Comparison of ENCODE assay signal across 1 cellular context in the genomic region with DNA sequence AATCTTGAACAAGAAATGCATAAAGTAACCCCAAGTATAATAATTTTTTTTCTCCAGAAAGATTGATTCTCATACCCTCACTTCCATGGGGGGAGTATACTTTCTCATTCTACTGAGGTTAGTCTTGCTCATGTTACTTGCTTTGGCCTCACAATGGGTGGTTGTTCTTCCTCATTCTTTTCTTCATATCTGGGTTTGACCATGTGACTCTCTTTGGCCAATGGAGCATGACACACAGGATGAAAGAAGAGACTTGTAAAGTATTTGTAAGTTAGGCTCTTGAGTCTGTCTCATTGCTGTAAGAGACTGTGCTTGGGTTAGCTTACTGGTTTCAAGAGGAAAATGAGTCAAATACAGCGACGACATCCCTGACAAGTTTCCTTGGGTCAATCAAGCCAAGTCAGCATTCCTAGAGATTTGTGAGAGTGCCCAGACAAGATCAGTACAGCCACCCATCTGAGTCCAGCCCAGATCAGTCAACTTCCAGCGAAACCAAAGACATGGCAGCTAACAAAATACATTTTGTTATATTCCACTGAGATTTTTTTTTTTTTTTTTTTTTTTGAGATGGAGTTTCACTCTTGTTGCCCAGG.
TF ChIP-seq lines count a peak whose summit lies in the region.

No MANE protein-coding gene starts in this region.

TF ChIP-seq in HepG2, 621 proteins besides CTCF, POLR2A, EP300 and RAD21:
- TF ChIP-seq, protein P1, sequence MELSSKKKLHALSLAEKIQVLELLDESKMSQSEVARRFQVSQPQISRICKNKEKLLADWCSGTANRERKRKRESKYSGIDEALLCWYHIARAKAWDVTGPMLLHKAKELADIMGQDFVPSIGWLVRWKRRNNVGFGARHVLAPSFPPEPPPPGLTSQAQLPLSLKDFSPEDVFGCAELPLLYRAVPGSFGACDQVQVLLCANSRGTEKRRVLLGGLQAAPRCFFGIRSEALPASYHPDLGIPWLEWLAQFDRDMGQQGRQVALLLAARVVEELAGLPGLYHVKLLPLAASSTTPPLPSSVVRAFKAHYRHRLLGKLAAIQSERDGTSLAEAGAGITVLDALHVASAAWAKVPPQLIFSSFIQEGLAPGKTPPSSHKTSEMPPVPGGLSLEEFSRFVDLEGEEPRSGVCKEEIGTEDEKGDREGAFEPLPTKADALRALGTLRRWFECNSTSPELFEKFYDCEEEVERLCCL (CRISPR knock-in tag; IDR thresholded peaks at IDR 0.05; ENCODE audit: borderline replicate concordance), result no peak
- TF ChIP-seq, protein P2, sequence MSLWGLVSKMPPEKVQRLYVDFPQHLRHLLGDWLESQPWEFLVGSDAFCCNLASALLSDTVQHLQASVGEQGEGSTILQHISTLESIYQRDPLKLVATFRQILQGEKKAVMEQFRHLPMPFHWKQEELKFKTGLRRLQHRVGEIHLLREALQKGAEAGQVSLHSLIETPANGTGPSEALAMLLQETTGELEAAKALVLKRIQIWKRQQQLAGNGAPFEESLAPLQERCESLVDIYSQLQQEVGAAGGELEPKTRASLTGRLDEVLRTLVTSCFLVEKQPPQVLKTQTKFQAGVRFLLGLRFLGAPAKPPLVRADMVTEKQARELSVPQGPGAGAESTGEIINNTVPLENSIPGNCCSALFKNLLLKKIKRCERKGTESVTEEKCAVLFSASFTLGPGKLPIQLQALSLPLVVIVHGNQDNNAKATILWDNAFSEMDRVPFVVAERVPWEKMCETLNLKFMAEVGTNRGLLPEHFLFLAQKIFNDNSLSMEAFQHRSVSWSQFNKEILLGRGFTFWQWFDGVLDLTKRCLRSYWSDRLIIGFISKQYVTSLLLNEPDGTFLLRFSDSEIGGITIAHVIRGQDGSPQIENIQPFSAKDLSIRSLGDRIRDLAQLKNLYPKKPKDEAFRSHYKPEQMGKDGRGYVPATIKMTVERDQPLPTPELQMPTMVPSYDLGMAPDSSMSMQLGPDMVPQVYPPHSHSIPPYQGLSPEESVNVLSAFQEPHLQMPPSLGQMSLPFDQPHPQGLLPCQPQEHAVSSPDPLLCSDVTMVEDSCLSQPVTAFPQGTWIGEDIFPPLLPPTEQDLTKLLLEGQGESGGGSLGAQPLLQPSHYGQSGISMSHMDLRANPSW (CRISPR knock-in tag; IDR thresholded peaks at IDR 0.05; ENCODE audit: borderline replicate concordance), result no peak
- TF ChIP-seq KLF13 (CRISPR knock-in tag; IDR thresholded peaks at IDR 0.05) (no peak), MAFF (IDR thresholded peaks at IDR 0.05; ENCODE audit: low read depth, low read length) (peak; percentile 85), RBM39 (IDR thresholded peaks at IDR 0.05; ENCODE audit: low read depth, low read length, poor library complexity, severe bottlenecking) (no peak), MAFK (conservative IDR thresholded peaks at IDR 0.05 in 1 of 2, IDR thresholded peaks at IDR 0.05 in 1 of 2; ENCODE audit: low read length in 2 of 2) (peak; percentile 84 to 93), NFIB (CRISPR knock-in tag; IDR thresholded peaks at IDR 0.05; ENCODE audit: borderline replicate concordance) (no peak)
- TF ChIP-seq, protein P3, sequence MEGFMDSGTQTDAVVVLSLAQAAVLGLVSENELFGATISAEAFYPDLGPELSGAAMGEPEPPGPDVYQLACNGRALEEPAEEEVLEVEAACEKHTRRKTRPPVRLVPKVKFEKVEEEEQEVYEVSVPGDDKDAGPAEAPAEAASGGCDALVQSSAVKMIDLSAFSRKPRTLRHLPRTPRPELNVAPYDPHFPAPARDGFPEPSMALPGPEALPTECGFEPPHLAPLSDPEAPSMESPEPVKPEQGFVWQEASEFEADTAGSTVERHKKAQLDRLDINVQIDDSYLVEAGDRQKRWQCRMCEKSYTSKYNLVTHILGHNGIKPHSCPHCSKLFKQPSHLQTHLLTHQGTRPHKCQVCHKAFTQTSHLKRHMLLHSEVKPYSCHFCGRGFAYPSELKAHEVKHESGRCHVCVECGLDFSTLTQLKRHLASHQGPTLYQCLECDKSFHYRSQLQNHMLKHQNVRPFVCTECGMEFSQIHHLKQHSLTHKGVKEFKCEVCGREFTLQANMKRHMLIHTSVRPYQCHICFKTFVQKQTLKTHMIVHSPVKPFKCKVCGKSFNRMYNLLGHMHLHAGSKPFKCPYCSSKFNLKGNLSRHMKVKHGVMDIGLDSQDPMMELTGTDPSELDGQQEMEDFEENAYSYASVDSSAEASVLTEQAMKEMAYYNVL (CRISPR knock-in tag; IDR thresholded peaks at IDR 0.05; ENCODE audit: borderline replicate concordance), result no peak
- TF ChIP-seq, protein P4, sequence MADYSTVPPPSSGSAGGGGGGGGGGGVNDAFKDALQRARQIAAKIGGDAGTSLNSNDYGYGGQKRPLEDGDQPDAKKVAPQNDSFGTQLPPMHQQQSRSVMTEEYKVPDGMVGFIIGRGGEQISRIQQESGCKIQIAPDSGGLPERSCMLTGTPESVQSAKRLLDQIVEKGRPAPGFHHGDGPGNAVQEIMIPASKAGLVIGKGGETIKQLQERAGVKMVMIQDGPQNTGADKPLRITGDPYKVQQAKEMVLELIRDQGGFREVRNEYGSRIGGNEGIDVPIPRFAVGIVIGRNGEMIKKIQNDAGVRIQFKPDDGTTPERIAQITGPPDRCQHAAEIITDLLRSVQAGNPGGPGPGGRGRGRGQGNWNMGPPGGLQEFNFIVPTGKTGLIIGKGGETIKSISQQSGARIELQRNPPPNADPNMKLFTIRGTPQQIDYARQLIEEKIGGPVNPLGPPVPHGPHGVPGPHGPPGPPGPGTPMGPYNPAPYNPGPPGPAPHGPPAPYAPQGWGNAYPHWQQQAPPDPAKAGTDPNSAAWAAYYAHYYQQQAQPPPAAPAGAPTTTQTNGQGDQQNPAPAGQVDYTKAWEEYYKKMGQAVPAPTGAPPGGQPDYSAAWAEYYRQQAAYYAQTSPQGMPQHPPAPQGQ (CRISPR knock-in tag; IDR thresholded peaks at IDR 0.05; ENCODE audit: borderline replicate concordance), result no peak
- TF ChIP-seq, protein P5, sequence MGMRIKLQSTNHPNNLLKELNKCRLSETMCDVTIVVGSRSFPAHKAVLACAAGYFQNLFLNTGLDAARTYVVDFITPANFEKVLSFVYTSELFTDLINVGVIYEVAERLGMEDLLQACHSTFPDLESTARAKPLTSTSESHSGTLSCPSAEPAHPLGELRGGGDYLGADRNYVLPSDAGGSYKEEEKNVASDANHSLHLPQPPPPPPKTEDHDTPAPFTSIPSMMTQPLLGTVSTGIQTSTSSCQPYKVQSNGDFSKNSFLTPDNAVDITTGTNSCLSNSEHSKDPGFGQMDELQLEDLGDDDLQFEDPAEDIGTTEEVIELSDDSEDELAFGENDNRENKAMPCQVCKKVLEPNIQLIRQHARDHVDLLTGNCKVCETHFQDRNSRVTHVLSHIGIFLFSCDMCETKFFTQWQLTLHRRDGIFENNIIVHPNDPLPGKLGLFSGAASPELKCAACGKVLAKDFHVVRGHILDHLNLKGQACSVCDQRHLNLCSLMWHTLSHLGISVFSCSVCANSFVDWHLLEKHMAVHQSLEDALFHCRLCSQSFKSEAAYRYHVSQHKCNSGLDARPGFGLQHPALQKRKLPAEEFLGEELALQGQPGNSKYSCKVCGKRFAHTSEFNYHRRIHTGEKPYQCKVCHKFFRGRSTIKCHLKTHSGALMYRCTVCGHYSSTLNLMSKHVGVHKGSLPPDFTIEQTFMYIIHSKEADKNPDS (CRISPR knock-in tag; IDR thresholded peaks at IDR 0.05), result no peak
